ENCODE assay signal across 27 cellular contexts in the genomic region with DNA sequence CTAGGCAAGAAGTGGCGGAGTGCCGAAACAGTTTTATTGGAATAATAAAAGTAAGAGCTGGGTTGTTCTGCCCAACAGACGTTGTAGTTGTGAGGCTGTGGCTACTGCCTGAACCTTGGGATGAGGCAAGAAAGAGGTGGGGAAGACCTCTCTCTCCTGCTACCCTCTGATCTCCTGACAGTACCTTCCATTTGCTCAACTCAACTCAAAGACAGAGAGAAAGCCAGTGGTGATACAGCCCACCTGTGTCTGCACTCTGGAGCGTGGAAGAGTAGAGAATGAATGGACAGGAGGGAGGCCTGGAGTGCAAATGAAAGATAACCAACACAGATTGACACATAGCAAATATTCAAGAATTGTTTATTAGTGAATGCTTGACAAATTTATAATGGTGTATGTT.
"Had no signal": no experiment of that assay in that cellular context is flagged by ENCODE, and none has a peak within 500 bp of the region (broad histone marks: within the 10 kb centered on the region; RNA-seq: fewer than 3 reads in every experiment).

No MANE protein-coding gene starts in this region.

- H3K4me1 Mint-ChIP-seq: immature natural killer cell; mesothelial cell of epicardium; naive B cell; natural killer cell; nephron progenitor cell; stimulated activated naive B cell treated with anti-CD40 and anti-IgM and Interleukin-4, amounts not matched to agents 10 μg/mL and 1 μg/mL and 100 μg/mL, for 72 hours had no signal

- H3K4me3 ChIP-seq: left lung, lower lobe of right lung, ovary, right atrium auricular region, right lobe of liver, smooth muscle cell, testis, thyroid gland, transverse colon, upper lobe of left lung, vagina had no signal

- H3K27ac Mint-ChIP-seq: immature natural killer cell; mesothelial cell of epicardium; natural killer cell; progenitor cell of endocrine pancreas; stimulated activated naive B cell treated with anti-CD40 and anti-IgM and Interleukin-4, amounts not matched to agents 10 μg/mL and 1 μg/mL and 100 μg/mL, for 72 hours; stimulated activated naive CD8-positive, alpha-beta T cell treated with anti-CD3 and anti-CD28 coated beads, Interleukin-15, Interleukin-2, amounts not matched to agents 100 ng/mL and 50 ng/mL, for 24 hours had no signal

- H3K36me3 ChIP-seq: left lung, lower lobe of right lung, ovary, right atrium auricular region, right lobe of liver, thyroid gland, transverse colon, upper lobe of left lung, vagina had no signal

- H3K27me3 ChIP-seq: left lung, ovary, right atrium auricular region, right lobe of liver, testis, thyroid gland, transverse colon, upper lobe of left lung, vagina had no signal

- DNase-seq: hypothalamus; immature natural killer cell; kidney; left colon; left lung; lower lobe of right lung; mesendoderm; naive B cell; natural killer cell; nephron progenitor cell; ovary; right lobe of liver; stimulated activated CD4-positive, alpha-beta T cell treated with anti-CD3 and anti-CD28 coated beads, Interleukin-1b, Interleukin-23, amount 100 ng/mL, for 48 hours; stimulated activated CD4-positive, alpha-beta T cell treated with anti-CD3 and anti-CD28 coated beads, Interleukin-2, amount 100 ng/mL, for 48 hours; stimulated activated CD4-positive, alpha-beta T cell treated with anti-CD3 and anti-CD28 coated beads, Interleukin-4, amount 100 ng/mL, for 4 hours; stimulated activated CD8-positive, alpha-beta memory T cell treated with anti-CD3 and anti-CD28 coated beads, Interleukin-4, amount 100 ng/mL, for 48 hours; stimulated activated naive B cell treated with anti-CD40 and anti-IgM and Interleukin-4, amounts not matched to agents 10 μg/mL and 1 μg/mL and 100 μg/mL, for 72 hours; testis; thyroid gland; transverse colon had no signal

- H3K27me3 Mint-ChIP-seq: naive B cell; progenitor cell of endocrine pancreas; stimulated activated naive B cell treated with anti-CD40 and anti-IgM and Interleukin-4, amounts not matched to agents 10 μg/mL and 1 μg/mL and 100 μg/mL, for 72 hours had no signal

- H3K4me1 ChIP-seq: left lung, lower lobe of right lung, right atrium auricular region, right lobe of liver, testis, thyroid gland, transverse colon, upper lobe of left lung, vagina had no signal

- H3K9me3 ChIP-seq: left lung, lower lobe of right lung, ovary, right atrium auricular region, right lobe of liver, testis, thyroid gland, transverse colon, upper lobe of left lung, vagina had no signal

- H3K4me3 Mint-ChIP-seq: immature natural killer cell; mesothelial cell of epicardium; naive B cell; natural killer cell; nephron progenitor cell; stimulated activated naive B cell treated with anti-CD40 and anti-IgM and Interleukin-4, amounts not matched to agents 10 μg/mL and 1 μg/mL and 100 μg/mL, for 72 hours; stimulated activated naive CD8-positive, alpha-beta T cell treated with anti-CD3 and anti-CD28 coated beads, Interleukin-15, Interleukin-2, amounts not matched to agents 100 ng/mL and 50 ng/mL, for 24 hours had no signal

- H3K27ac ChIP-seq: left lung, lower lobe of right lung, ovary, right atrium auricular region, right lobe of liver, testis, thyroid gland, transverse colon, upper lobe of left lung, vagina had no signal

- ATAC-seq: left colon; left lung; lower lobe of right lung; natural killer cell; right lobe of liver; stimulated activated naive B cell treated with anti-CD40 and anti-IgM and Interleukin-4, amounts not matched to agents 10 μg/mL and 1 μg/mL and 100 μg/mL, for 72 hours had no signal

- H3K9me3 Mint-ChIP-seq: mesothelial cell of epicardium; nephron progenitor cell; stimulated activated naive B cell treated with anti-CD40 and anti-IgM and Interleukin-4, amounts not matched to agents 10 μg/mL and 1 μg/mL and 100 μg/mL, for 72 hours had no signal

- H3K4me2 ChIP-seq: smooth muscle cell had no signal

- H3K36me3 Mint-ChIP-seq: mesothelial cell of epicardium; naive B cell; natural killer cell; stimulated activated naive B cell treated with anti-CD40 and anti-IgM and Interleukin-4, amounts not matched to agents 10 μg/mL and 1 μg/mL and 100 μg/mL, for 72 hours had no signal
